ENCODE assay signal across 25 cellular contexts in genomic region chr16:51310159-51310558, GRCh38.
"Had no signal": no experiment of that assay in that cellular context is flagged by ENCODE, and none has a peak within 500 bp of the region (broad histone marks: within the 10 kb centered on the region; RNA-seq: fewer than 3 reads in every experiment).

No MANE protein-coding gene starts in this region.

- H3K36me3 Mint-ChIP-seq: naive thymus-derived CD4-positive, alpha-beta T cell; stimulated activated memory B cell treated with anti-CD40 and anti-IgM and Interleukin-4, amounts not matched to agents 10 μg/mL and 1 μg/mL and 100 μg/mL, for 72 hours; type B pancreatic cell had no signal

- ATAC-seq: naive thymus-derived CD4-positive, alpha-beta T cell; natural killer cell; pancreas; right cardiac atrium; sciatic nerve; stimulated activated memory B cell treated with anti-CD40 and anti-IgM and Interleukin-4, amounts not matched to agents 10 μg/mL and 1 μg/mL and 100 μg/mL, for 72 hours; stimulated activated naive CD8-positive, alpha-beta T cell treated with anti-CD3 and anti-CD28 coated beads, Interleukin-15, amount 100 ng/mL, for 72 hours; stimulated activated naive CD8-positive, alpha-beta T cell treated with anti-CD3 and anti-CD28 coated beads, Interleukin-15, Interleukin-2, amounts not matched to agents 100 U/mL and 50 U/mL, for 24 hours; upper lobe of right lung had no signal

- H3K4me1 Mint-ChIP-seq: naive thymus-derived CD4-positive, alpha-beta T cell; natural killer cell; stimulated activated memory B cell treated with anti-CD40 and anti-IgM and Interleukin-4, amounts not matched to agents 10 μg/mL and 1 μg/mL and 100 μg/mL, for 72 hours; stimulated activated naive CD8-positive, alpha-beta T cell treated with anti-CD3 and anti-CD28 coated beads, Interleukin-15, amount 100 ng/mL, for 72 hours had no signal

- DNase-seq: naive thymus-derived CD4-positive, alpha-beta T cell; natural killer cell; nephron progenitor cell; nucleus accumbens; pancreas; right cardiac atrium; spleen; stimulated activated CD4-positive, alpha-beta T cell treated with anti-CD3 and anti-CD28 coated beads, Interleukin-12 subunit alpha, Interleukin-12 subunit beta, amount 100 ng/mL, for 4 hours; stimulated activated CD4-positive, alpha-beta T cell treated with anti-CD3 and anti-CD28 coated beads, Interleukin-1b, Interleukin-23, amount 100 ng/mL, for 48 hours; stimulated activated CD4-positive, alpha-beta T cell treated with anti-CD3 and anti-CD28 coated beads, Interleukin-4, amount 100 ng/mL, for 1 hour; stimulated activated CD4-positive, alpha-beta T cell treated with anti-CD3 and anti-CD28 coated beads, Interleukin-4, amount 100 ng/mL, for 4 hours; stimulated activated CD8-positive, alpha-beta memory T cell treated with anti-CD3 and anti-CD28 coated beads, Interleukin-4, amount 100 ng/mL, for 48 hours; stimulated activated naive CD4-positive, alpha-beta T cell; stimulated activated naive CD8-positive, alpha-beta T cell treated with anti-CD3 and anti-CD28 coated beads, Interleukin-15, amount 100 ng/mL, for 72 hours; stimulated activated naive CD8-positive, alpha-beta T cell treated with anti-CD3 and anti-CD28 coated beads, Interleukin-15, Interleukin-2, amounts not matched to agents 100 U/mL and 50 U/mL, for 24 hours; substantia nigra; testis; tibial artery; transverse colon; upper lobe of right lung; uterus had no signal

- FAIRE-seq: pancreas had no signal

- H3K4me3 Mint-ChIP-seq: naive thymus-derived CD4-positive, alpha-beta T cell; natural killer cell; nephron progenitor cell; neural crest cell; stimulated activated memory B cell treated with anti-CD40 and anti-IgM and Interleukin-4, amounts not matched to agents 10 μg/mL and 1 μg/mL and 100 μg/mL, for 72 hours; stimulated activated naive CD8-positive, alpha-beta T cell treated with anti-CD3 and anti-CD28 coated beads, Interleukin-15, amount 100 ng/mL, for 72 hours; type B pancreatic cell had no signal

- H3K27me3 Mint-ChIP-seq: stimulated activated memory B cell treated with anti-CD40 and anti-IgM and Interleukin-4, amounts not matched to agents 10 μg/mL and 1 μg/mL and 100 μg/mL, for 72 hours; stimulated activated naive CD8-positive, alpha-beta T cell treated with anti-CD3 and anti-CD28 coated beads, Interleukin-15, amount 100 ng/mL, for 72 hours had no signal

- H3K27ac Mint-ChIP-seq: naive thymus-derived CD4-positive, alpha-beta T cell; natural killer cell; nephron progenitor cell; stimulated activated memory B cell treated with anti-CD40 and anti-IgM and Interleukin-4, amounts not matched to agents 10 μg/mL and 1 μg/mL and 100 μg/mL, for 72 hours; stimulated activated naive CD8-positive, alpha-beta T cell treated with anti-CD3 and anti-CD28 coated beads, Interleukin-15, amount 100 ng/mL, for 72 hours; type B pancreatic cell had no signal
